25 cellular contexts compared by ENCODE assay signal in the genomic region with DNA sequence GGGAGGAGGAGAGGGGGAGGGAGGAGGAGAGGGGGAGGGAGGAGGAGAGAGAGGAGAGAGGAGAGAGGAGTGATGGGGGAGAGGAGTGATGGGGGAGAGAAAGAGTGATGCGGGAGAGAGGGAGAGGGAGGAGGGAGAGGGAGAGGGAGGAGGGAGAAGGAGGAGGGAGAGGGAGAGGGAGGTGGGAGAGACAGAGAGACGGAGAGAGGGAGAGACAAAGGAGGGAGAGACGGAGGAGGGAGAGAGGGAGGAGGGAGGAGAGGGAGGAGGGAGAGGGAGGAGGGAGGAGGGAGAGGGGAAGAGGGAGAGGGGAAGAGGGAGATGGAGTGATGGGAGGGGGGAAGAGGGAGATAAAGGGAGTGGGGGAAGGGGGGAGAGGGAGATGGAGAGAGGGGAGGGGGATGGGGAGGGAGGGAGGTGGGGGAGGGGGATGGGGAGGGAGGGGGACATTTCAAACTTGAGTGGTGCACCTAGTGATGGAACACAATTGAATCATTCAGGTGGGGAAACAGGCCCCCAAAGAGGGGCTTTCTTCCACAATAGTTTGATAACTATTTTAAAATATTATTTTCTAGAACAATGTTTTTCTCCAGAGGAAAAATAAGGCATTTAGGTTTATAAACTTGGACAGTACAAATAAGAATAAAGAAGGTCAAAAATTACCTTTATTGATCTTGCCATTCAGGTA.
"Had no signal": no experiment of that assay in that cellular context is flagged by ENCODE, and none has a peak within 500 bp of the region (broad histone marks: within the 10 kb centered on the region; RNA-seq: fewer than 3 reads in every experiment).

No MANE protein-coding gene starts in this region.

- DNase-seq: dermis blood vessel endothelial cell; dorsolateral prefrontal cortex; effector CD4-positive, alpha-beta T cell; effector memory CD4-positive, alpha-beta T cell; foreskin keratinocyte; heart left ventricle; hypothalamus; immature natural killer cell; islet precursor cell; kidney; kidney glomerular epithelial cell; left colon; left lung; left ventricle myocardium superior; lower lobe of right lung; mesenchymal stem cell; mucosa of descending colon; naive B cell had no signal

- H3K36me3 ChIP-seq: esophagus muscularis mucosa, gastroesophageal sphincter, heart left ventricle, left lung, lower lobe of right lung had no signal

- H3K4me2 ChIP-seq: hepatocyte had no signal

- H3K9me3 ChIP-seq: esophagus muscularis mucosa, gastroesophageal sphincter, heart left ventricle, left lung, lower lobe of right lung, mucosa of descending colon had no signal

- H3K27me3 ChIP-seq: foreskin keratinocyte had no signal

- ATAC-seq: foreskin keratinocyte, gastroesophageal sphincter, heart left ventricle, left colon, left lung, left ventricle myocardium superior, lower lobe of right lung, mucosa of descending colon had no signal

- H3K4me1 ChIP-seq: foreskin keratinocyte, gastroesophageal sphincter, heart left ventricle, left lung, lower lobe of right lung had no signal

- H3K79me2 ChIP-seq: hepatocyte had no signal

- FAIRE-seq: colon, endothelial cell of umbilical vein, frontal cortex, kidney had no signal

- H3K4me3 ChIP-seq: coronary artery, esophagus muscularis mucosa, gastroesophageal sphincter, heart left ventricle, hepatocyte, left lung, lower lobe of right lung, mucosa of descending colon had no signal

- H2AFZ ChIP-seq: hepatocyte had no signal

- H3K27ac ChIP-seq: coronary artery, dorsolateral prefrontal cortex, esophagus muscularis mucosa, foreskin keratinocyte, gastroesophageal sphincter, heart left ventricle, hepatocyte, left lung, lower lobe of right lung had no signal
